In the genomic region with DNA sequence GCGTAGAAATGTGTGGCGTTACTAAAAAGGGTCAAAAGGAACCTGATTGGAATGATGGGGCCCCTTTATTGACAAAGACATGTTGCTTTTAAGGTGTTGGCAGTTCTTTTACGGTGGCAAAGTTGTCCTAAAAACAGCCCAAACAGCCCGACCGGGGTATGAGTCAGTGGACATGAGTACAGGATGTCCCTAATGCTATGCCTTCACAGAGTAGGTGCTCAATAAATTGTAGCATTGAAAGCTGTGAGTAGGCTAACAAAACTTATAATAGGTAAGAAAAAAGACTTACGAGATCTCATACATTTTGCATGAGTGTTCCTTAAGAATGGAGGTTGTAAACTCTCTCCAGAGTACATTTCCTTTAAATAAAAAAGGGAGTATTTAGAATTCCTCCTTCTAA, we compare ENCODE assay signal across 9 cellular contexts. TPM values are rescaled to one million over a fixed set of nuclear protein-coding genes. Genes with fewer than 3 reads are reported as not detected.
A peak's percentile ranks its signal among the peaks of the same experiment; 100 is the strongest.
DNase-seq lines count a peak whose midpoint lies in the region; ATAC-seq and TF ChIP-seq lines count a peak whose summit lies in the region.
"Had no signal": no experiment of that assay in that cellular context is flagged by ENCODE, and none has a peak within 500 bp of the region (broad histone marks: within the 10 kb centered on the region; RNA-seq: fewer than 3 reads in every experiment).

No MANE protein-coding gene starts in this region.

- ATAC-seq in memory B cell (ENCODE audit: low read depth), result no peak
- ATAC-seq in left lobe of liver, result no peak
- ATAC-seq in GM19397 (IDR thresholded peaks at IDR 0.05; ENCODE audit: unreplicated experiment), result no peak

- in situ Hi-C loops in ACHN (cut with HindIII; ENCODE audit: low pct_ligation_motif_present, low pct_unique_long_range_greater_than_20kb, low sequenced_read_pairs), result no loop called here

- TF ChIP-seq CTCF in HFFc6 (IDR thresholded peaks at IDR 0.05), result no peak

- DNase-seq in ACHN (peak; percentile 30), HFFc6 (peak; percentile 48), astrocyte of the hippocampus (ENCODE audit: low read depth, low spot score) (peak; percentile 41), memory B cell (ENCODE audit: low spot score in 2 of 2) (no peak), T1000 (lab: John Stamatoyannopoulos, UW) (no peak), left lobe of liver (ENCODE audit: low spot score) (no peak), NCI-H82 treated with DMSO at 0.1 percent for 48 hours (lab: John Stamatoyannopoulos, UW; ENCODE audit: unreplicated experiment) (no peak)
- DNase-seq: H9 had no signal

- H3K9me3 Mint-ChIP-seq in HFFc6 (no peaks in the 10 kb centered on the region; the same call in 1 of the 2 replicates), memory B cell (no peaks in the 10 kb centered on the region)
- H3K9me3 Mint-ChIP-seq: H9 had no signal

- H3K4me3 Mint-ChIP-seq in HFFc6, result peak overlapping the region; percentile 99
- H3K4me3 Mint-ChIP-seq in memory B cell, result no peak overlapping the region

- H3K27ac Mint-ChIP-seq in HFFc6, result peak overlapping the region; percentile 99
- H3K27ac Mint-ChIP-seq in memory B cell, result peak overlapping the region; percentile 95

- H3K27me3 Mint-ChIP-seq in HFFc6 (ENCODE audit: insufficient read depth) (peaks cover 7% of the 10 kb centered on the region; the same call in 1 of the 2 replicates), memory B cell (no peaks in the 10 kb centered on the region)

- H3K4me1 Mint-ChIP-seq in HFFc6 (ENCODE audit: low read depth), result peaks cover 55% of the 10 kb centered on the region
- H3K4me1 Mint-ChIP-seq in memory B cell, result peaks cover 40% of the 10 kb centered on the region

- H3K36me3 Mint-ChIP-seq in HFFc6 (ENCODE audit: low read depth) (peaks cover 17% of the 10 kb centered on the region), memory B cell (peaks cover 2% of the 10 kb centered on the region)

RNA-seq across cellular contexts. Expression of a gene that starts 2.6 kb away (rescaled TPM):
- 10 to 100 TPM; 54.5 to 80.7 (median 71.9) TPM for total RNA-seq in HFFc6 (2021; fragmentation: NEBNext Ultra II Directional; extraction: Animal tissue kit (Norgen Biotek cat#: 25700))
- 6.6 TPM for total RNA-seq in left lobe of liver

Comparison
In these comparisons a context has a peak if more than half of its experiments do, and no peak if none do; other contexts are left out.
1. DNase-seq: peak in ACHN (single experiment), HFFc6 (single experiment) and astrocyte of the hippocampus (single experiment); none in memory B cell (0 of 2), T1000 (single experiment), left lobe of liver (single experiment) and NCI-H82 treated with DMSO at 0.1 percent for 48 hours (single experiment).